Comparison of ENCODE assay signal across 28 cellular contexts in genomic region chr14:103702095-103702494, GRCh38. TPM values are rescaled to one million over a fixed set of nuclear protein-coding genes. Genes with fewer than 3 reads are reported as not detected.
DNase-seq lines count a peak whose midpoint lies in the region; ATAC-seq, FAIRE-seq and TF ChIP-seq lines count a peak whose summit lies in the region.
"Had no signal": no experiment of that assay in that cellular context is flagged by ENCODE, and none has a peak within 500 bp of the region (broad histone marks: within the 10 kb centered on the region; RNA-seq: fewer than 3 reads in every experiment).

No MANE protein-coding gene starts in this region.

- no peak for FAIRE-seq in GM12878 (lab: Jason Lieb, UNC)
- FAIRE-seq: colon, HTR-8/SVneo had no signal

- H3K4me3 ChIP-seq in Karpas-422 (ENCODE audit: low read length) = no peak overlapping the region
- no peak overlapping the region for H3K4me3 ChIP-seq in GM12878
- H3K4me3 ChIP-seq in spleen = no peak overlapping the region
- no peak overlapping the region for H3K4me3 ChIP-seq in transverse colon
- H3K4me3 ChIP-seq: esophagus muscularis mucosa, hepatocyte, ovary, tibial nerve had no signal

- peaks cover 29% of the 10 kb centered on the region for H3K36me3 ChIP-seq in Karpas-422 (ENCODE audit: insufficient read depth, low read length)
- peaks cover 5 to 44% of the 10 kb centered on the region in 2 experiments; a peak in 3 of 4 replicates for H3K36me3 ChIP-seq in GM12878 (ENCODE audit: control insufficient read depth in 2 of 2, insufficient read depth in 2 of 2, low read length in 1 of 2)
- peaks cover 0 to 100% (median 51%) of the 10 kb centered on the region in 6 donors for H3K36me3 ChIP-seq in spleen
- peaks cover 0 to 3% (median 0%) of the 10 kb centered on the region in 4 donors for H3K36me3 ChIP-seq in transverse colon
- H3K36me3 ChIP-seq: ovary had no signal

- WGBS in GM12878 (ENCODE audit: insufficient coverage, insufficient replicate concordance, low lambda C conversion rate, missing lambda C conversion rate) = 80% methylated on average over 5 of the region's 5 CpGs
- 72 to 98% (median 82%) methylated on average over 3 to 5 of the region's 5 CpGs for WGBS in spleen, 5 donors
- 83% methylated on average over 5 of the region's 5 CpGs; no CpG with 5 or more reads in 1 of the 2 donors for WGBS in transverse colon (ENCODE audit: low coverage in 1 of 2), 2 donors

- H3K36me3 Mint-ChIP-seq in activated CD4-positive, alpha-beta memory T cell treated with anti-CD3 and anti-CD28 coated beads for 36 hours = peaks cover 21% of the 10 kb centered on the region
- H3K36me3 Mint-ChIP-seq in activated CD4-positive, alpha-beta memory T cell treated with anti-CD3 and anti-CD28 coated beads, Interleukin-2, amount 10 ng/mL, durations not matched to agents 7 days and 5 days (ENCODE audit: low read depth) = peaks cover 34% of the 10 kb centered on the region

- H3K9me3 Mint-ChIP-seq in activated CD4-positive, alpha-beta memory T cell treated with anti-CD3 and anti-CD28 coated beads for 36 hours = no peaks in the 10 kb centered on the region
- H3K9me3 Mint-ChIP-seq in activated CD4-positive, alpha-beta memory T cell treated with anti-CD3 and anti-CD28 coated beads, Interleukin-2, amount 10 ng/mL, durations not matched to agents 7 days and 5 days = no peaks in the 10 kb centered on the region
- H3K9me3 Mint-ChIP-seq: brain; endodermal cell; stimulated activated naive CD8-positive, alpha-beta T cell treated with anti-CD3 and anti-CD28 coated beads, Interleukin-15, amount 100 ng/mL, for 72 hours had no signal

- no peaks in the 10 kb centered on the region for H3K27me3 Mint-ChIP-seq in activated CD4-positive, alpha-beta memory T cell treated with anti-CD3 and anti-CD28 coated beads for 36 hours
- no peaks in the 10 kb centered on the region for H3K27me3 Mint-ChIP-seq in activated CD4-positive, alpha-beta memory T cell treated with anti-CD3 and anti-CD28 coated beads, Interleukin-2, amount 10 ng/mL, durations not matched to agents 7 days and 5 days
- H3K27me3 Mint-ChIP-seq: brain; naive thymus-derived CD4-positive, alpha-beta T cell; stimulated activated naive CD8-positive, alpha-beta T cell treated with anti-CD3 and anti-CD28 coated beads, Interleukin-15, amount 100 ng/mL, for 72 hours had no signal

- H3K9me2 ChIP-seq in Karpas-422 (replicated peaks; ENCODE audit: insufficient read depth, low read length) = no peaks in the 10 kb centered on the region
- H3K9me2 ChIP-seq: SK-N-SH had no signal

- DNase-seq in activated CD4-positive, alpha-beta memory T cell treated with anti-CD3 and anti-CD28 coated beads for 36 hours = no peak
- no peak for DNase-seq in activated CD4-positive, alpha-beta memory T cell treated with anti-CD3 and anti-CD28 coated beads, Interleukin-2, amount 10 ng/mL, durations not matched to agents 7 days and 5 days
- DNase-seq in Karpas-422 = no peak
- DNase-seq in GM12878 (ENCODE audit: low read depth, low spot score) = no peak
- peak; percentile 75 for DNase-seq in spleen
- no peak for DNase-seq in transverse colon
- DNase-seq in GM03348 (ENCODE audit: low spot score) = no peak
- DNase-seq: activated CD4-positive, alpha-beta T cell treated with anti-CD3 and anti-CD28 coated beads, Interleukin-2, amount 50 U/mL, for 4 hours; activated effector memory CD4-positive, alpha-beta T cell treated with Interleukin-2 at 50 U/mL for 16 hours; COR-L47; DMS79; endodermal cell; foreskin melanocyte; naive thymus-derived CD4-positive, alpha-beta T cell; NCI-H2171 treated with DMSO at 0.1 percent for 48 hours; NCI-H526; ovary; retina; SK-N-SH; stimulated activated naive CD8-positive, alpha-beta T cell treated with anti-CD3 and anti-CD28 coated beads, Interleukin-15, amount 100 ng/mL, for 72 hours had no signal

- peak overlapping the region; percentile 22 for H3K9ac ChIP-seq in Karpas-422 (ENCODE audit: low read length)
- no peak overlapping the region for H3K9ac ChIP-seq in GM12878 (ENCODE audit: control insufficient read depth, insufficient read depth, low read length)
- H3K9ac ChIP-seq: SK-N-SH had no signal

- no peaks in the 10 kb centered on the region for H3K27me3 ChIP-seq in Karpas-422 (ENCODE audit: low read length)
- H3K27me3 ChIP-seq in GM12878 (replicated peaks in 1 of 2; ENCODE audit: control insufficient read depth in 2 of 2, insufficient read depth in 2 of 2, low read length in 1 of 2) = no peaks in the 10 kb centered on the region
- no peaks in the 10 kb centered on the region for H3K27me3 ChIP-seq in spleen (replicated peaks in 1 of 7)
- H3K27me3 ChIP-seq in transverse colon = no peaks in the 10 kb centered on the region
- H3K27me3 ChIP-seq: BE2C, esophagus muscularis mucosa, hepatocyte, ovary, tibial nerve had no signal

- CTCF ChIA-PET in activated CD4-positive, alpha-beta memory T cell treated with anti-CD3 and anti-CD28 coated beads for 36 hours (lab: Charles Lee) = interaction anchor here (0.6 kb wide), 1 partner anchor 1020 kb away, joined by 3 read pairs; no protein-coding TSS in a partner anchor
- CTCF ChIA-PET in activated CD4-positive, alpha-beta memory T cell treated with anti-CD3 and anti-CD28 coated beads, Interleukin-2, amount 10 ng/mL, durations not matched to agents 7 days and 5 days (lab: Charles Lee) = no interaction called here
- CTCF ChIA-PET in GM12878 (lab: Yijun Ruan, JAX) = interaction anchor here (1.3 kb wide), 1 partner anchor 12 kb away, joined by 5 read pairs; no protein-coding TSS in a partner anchor

- peak overlapping the region; percentile 56 for H3K27ac Mint-ChIP-seq in activated CD4-positive, alpha-beta memory T cell treated with anti-CD3 and anti-CD28 coated beads for 36 hours
- no peak overlapping the region for H3K27ac Mint-ChIP-seq in activated CD4-positive, alpha-beta memory T cell treated with anti-CD3 and anti-CD28 coated beads, Interleukin-2, amount 10 ng/mL, durations not matched to agents 7 days and 5 days

- intact Hi-C loops in activated CD4-positive, alpha-beta memory T cell treated with anti-CD3 and anti-CD28 coated beads for 36 hours (cut with micrococcal nuclease) = no loop called here
- intact Hi-C loops in GM12878 (cut with micrococcal nuclease; ENCODE audit: unreplicated experiment) = no loop called here
- intact Hi-C loops in spleen (cut with DNase I; ENCODE audit: low total_unique reads) = no loop called here
- intact Hi-C loops in transverse colon (cut with DNase I; ENCODE audit: low total_unique reads) = no loop called here

- no peak overlapping the region for H2AFZ ChIP-seq in Karpas-422 (ENCODE audit: low read length)
- no peak overlapping the region for H2AFZ ChIP-seq in GM12878 (ENCODE audit: control insufficient read depth, low read depth, low read length)
- H2AFZ ChIP-seq: hepatocyte had no signal

- no peak for ATAC-seq in GM12878
- no peak for ATAC-seq in HG02840 (IDR thresholded peaks at IDR 0.05; ENCODE audit: low FRiP score, unreplicated experiment)
- ATAC-seq: naive thymus-derived CD4-positive, alpha-beta T cell; stimulated activated naive CD8-positive, alpha-beta T cell treated with anti-CD3 and anti-CD28 coated beads, Interleukin-15, amount 100 ng/mL, for 72 hours had no signal

- no peak for TF ChIP-seq EP300 in GM12878 (IDR thresholded peaks at IDR 0.05; ENCODE audit: borderline replicate concordance in 1 of 2, control insufficient read depth in 1 of 2, low read depth in 2 of 2, low read length in 2 of 2)
- no peak for TF ChIP-seq EP300 in transverse colon (IDR thresholded peaks at IDR 0.05; ENCODE audit: low read depth)

- H3K79me2 ChIP-seq in Karpas-422 (ENCODE audit: low read length) = peaks cover 8% of the 10 kb centered on the region; the same call in 1 of the 2 replicates
- H3K79me2 ChIP-seq in GM12878 (ENCODE audit: control insufficient read depth, insufficient read depth, low read length) = no peaks in the 10 kb centered on the region
- H3K79me2 ChIP-seq: hepatocyte had no signal

- SMC1A ChIA-PET in GM12878 (lab: Charles Lee; ENCODE audit: uncharacterized antibody, unreplicated experiment) = no interaction called here

- peaks cover 6% of the 10 kb centered on the region for H3K4me1 Mint-ChIP-seq in activated CD4-positive, alpha-beta memory T cell treated with anti-CD3 and anti-CD28 coated beads for 36 hours (ENCODE audit: low read depth)
- H3K4me1 Mint-ChIP-seq in activated CD4-positive, alpha-beta memory T cell treated with anti-CD3 and anti-CD28 coated beads, Interleukin-2, amount 10 ng/mL, durations not matched to agents 7 days and 5 days = peaks cover 17% of the 10 kb centered on the region
- H3K4me1 Mint-ChIP-seq: endodermal cell had no signal

- peak; percentile 49; the same call in 1 of the 2 replicates for TF ChIP-seq POLR2A in GM12878 (IDR thresholded peaks at IDR 0.05; ENCODE audit: low read depth, low read length)
- TF ChIP-seq POLR2A in spleen (IDR thresholded peaks at IDR 0.05) = no peak
- no peak for TF ChIP-seq POLR2A in transverse colon (IDR thresholded peaks at IDR 0.05)

- no TSS peak for BruUV-seq in GM12878 (replicated peaks; lab: Mats Ljungman, UMichigan)

- TF ChIP-seq RAD21 in GM12878 (IDR thresholded peaks at IDR 0.05; ENCODE audit: insufficient read depth, low read depth, low read length) = no peak

- H3K4me3 Mint-ChIP-seq in activated CD4-positive, alpha-beta memory T cell treated with anti-CD3 and anti-CD28 coated beads for 36 hours = no peak overlapping the region
- no peak overlapping the region for H3K4me3 Mint-ChIP-seq in activated CD4-positive, alpha-beta memory T cell treated with anti-CD3 and anti-CD28 coated beads, Interleukin-2, amount 10 ng/mL, durations not matched to agents 7 days and 5 days
- H3K4me3 Mint-ChIP-seq: brain; endodermal cell; naive thymus-derived CD4-positive, alpha-beta T cell; stimulated activated naive CD8-positive, alpha-beta T cell treated with anti-CD3 and anti-CD28 coated beads, Interleukin-15, amount 100 ng/mL, for 72 hours had no signal

- in situ Hi-C loops in GM12878 (cut with MboI) (no loop called here), transverse colon (cut with MboI; ENCODE audit: low pct_ligation_motif_present in 1 of 4, low pct_unique_long_range_greater_than_20kb in 1 of 4, low sequenced_read_pairs in 3 of 4) (no loop called here)

- POLR2A ChIA-PET in activated CD4-positive, alpha-beta memory T cell treated with anti-CD3 and anti-CD28 coated beads for 36 hours (lab: Charles Lee) = interaction anchor here (0.5 kb wide), 1 partner anchor 138 kb away, joined by 3 read pairs; no protein-coding TSS in a partner anchor
- POLR2A ChIA-PET in activated CD4-positive, alpha-beta memory T cell treated with anti-CD3 and anti-CD28 coated beads, Interleukin-2, amount 10 ng/mL, durations not matched to agents 7 days and 5 days (lab: Charles Lee) = interaction anchor here (1.3 to 2.3 kb wide), 3 partner anchors 11 to 173 kb away, joined by 3 to 8 read pairs (median 5); partner anchors contain the start of genes TRMT61A, XRCC3 and ZFYVE21
- POLR2A ChIA-PET in GM12878 (lab: Charles Lee) = no interaction called here

- H3K27ac ChIP-seq in Karpas-422 (ENCODE audit: low read length) (peak overlapping the region; percentile 77), GM12878 (ENCODE audit: control insufficient read depth, insufficient read depth) (no peak overlapping the region), spleen (peak overlapping the region in 5 of 8 donors; percentile 52 to 95 (median 83)), transverse colon (no peak overlapping the region)
- H3K27ac ChIP-seq: esophagus muscularis mucosa, hepatocyte, ovary, tibial nerve had no signal

- H3K4me1 ChIP-seq in Karpas-422 (ENCODE audit: low read length) (peaks cover 66% of the 10 kb centered on the region), GM12878 (ENCODE audit: control insufficient read depth, insufficient read depth, low read length) (no peaks in the 10 kb centered on the region), spleen (peaks cover 44 to 100% (median 90%) of the 10 kb centered on the region in 6 donors), transverse colon (peaks cover 16 to 20% (median 19%) of the 10 kb centered on the region in 4 donors)

- H4K20me1 ChIP-seq in Karpas-422 (ENCODE audit: insufficient read depth, low read depth, low read length) (peaks cover 21% of the 10 kb centered on the region; the same call in 1 of the 2 replicates), GM12878 (ENCODE audit: control insufficient read depth, insufficient read depth) (no peaks in the 10 kb centered on the region)

- TF ChIP-seq CTCF in GM12878 (IDR thresholded peaks at IDR 0.05 in 2 of 3, conservative IDR thresholded peaks at IDR 0.05 in 1 of 3; ENCODE audit: control insufficient read depth in 2 of 3, extremely low read depth in 1 of 3, insufficient read depth in 1 of 3, low read depth in 3 of 3, low read length in 3 of 3) (no peak), spleen (IDR thresholded peaks at IDR 0.05 in 8 of 11, conservative IDR thresholded peaks at IDR 0.05 in 3 of 11) (no peak), transverse colon (IDR thresholded peaks at IDR 0.05) (no peak)

- H3K9me3 ChIP-seq in Karpas-422 (ENCODE audit: low read length) = no peaks in the 10 kb centered on the region
- H3K9me3 ChIP-seq in GM12878 (replicated peaks; ENCODE audit: control insufficient read depth, insufficient read depth, low read length) = no peaks in the 10 kb centered on the region
- H3K9me3 ChIP-seq in spleen = no peaks in the 10 kb centered on the region
- no peaks in the 10 kb centered on the region for H3K9me3 ChIP-seq in transverse colon
- H3K9me3 ChIP-seq: BE2C, esophagus muscularis mucosa, ovary, SK-N-SH, tibial nerve had no signal

- RAD21 ChIA-PET in GM12878 (lab: Charles Lee; ENCODE audit: unreplicated experiment) = no interaction called here

- H3K4me2 ChIP-seq in Karpas-422 (ENCODE audit: low read depth, low read length, poor library complexity, severe bottlenecking) = peak overlapping the region; percentile 11
- no peak overlapping the region for H3K4me2 ChIP-seq in GM12878 (ENCODE audit: control insufficient read depth, insufficient read depth)
- H3K4me2 ChIP-seq: hepatocyte, SK-N-SH had no signal

RNA-seq across cellular contexts. Expression of gene XRCC3, which starts 13.2 kb away (rescaled TPM):
- total RNA-seq in activated CD4-positive, alpha-beta memory T cell treated with anti-CD3 and anti-CD28 coated beads for 36 hours = 10 to 100 TPM; 41.9 to 48.5 TPM
- 10 to 100 TPM; 35.9 to 39.6 TPM for total RNA-seq in activated CD4-positive, alpha-beta memory T cell treated with anti-CD3 and anti-CD28 coated beads, Interleukin-2, amount 10 ng/mL, durations not matched to agents 7 days and 5 days
- 36.7 and 70.5 TPM in 2 replicates for total RNA-seq in Karpas-422 (2014; rRNA removed; shearing (Covaris generic); ENCODE audit: low replicate concordance)
- total RNA-seq in GM12878 (2013; cell fraction: nucleolus; rRNA removed) = 37.4 and 45.4 TPM in 2 replicates
- total RNA-seq in GM12878 (2014; rRNA removed) (48.2 and 50.9 TPM in 2 replicates), GM12878 (2014; rRNA removed; fragmentation: Illumina TruSeq; extraction: Trizol) (24.1 and 28.6 TPM in 2 replicates), GM12878 (2021) (35.8 and 44.8 TPM in 2 replicates), spleen (10 to 100 TPM in 6 of 7 donors, 1 to 10 TPM in 1; 9.5 to 20.4 (median 16.7) TPM), transverse colon (10 to 100 TPM in 2 of 4 donors, 1 to 10 TPM in 2; 7.8 to 47.6 (median 23.8) TPM)
- 16.1 TPM for polyA plus RNA-seq in GM12878 (2011; ENCODE audit: low read depth)
- polyA plus RNA-seq in GM12878 (2011; rRNA removed) (19.0 and 25.6 TPM in 2 replicates), GM12878 (2014; fragmentation: Illumina TruSeq; extraction: Trizol) (52.0 and 55.3 TPM in 2 replicates), GM12878 (2014; fragmentation: Nextera tagmentation; extraction: Ambion mirVana) (under 1 TPM; 0.37 to 0.60 TPM), GM12878 (2014; rRNA removed) (40.9 and 45.1 TPM in 2 replicates), GM12878 (2016; fragmentation: Nextera tagmentation; extraction: Ambion mirVana) (10 to 100 TPM; 24.2 to 25.0 TPM), spleen (10 to 100 TPM in 2 of 3 donors, 1 to 10 TPM in 1; 5.9 to 17.6 (median 11.8) TPM)
- polyA plus RNA-seq in GM12878 (2011; cell fraction: cytosol; rRNA removed) = 26.5 and 28.3 TPM in 2 replicates
- 52.9 and 76.1 TPM in 2 replicates for polyA plus RNA-seq in GM12878 (2011; cell fraction: nucleus; rRNA removed)
- polyA plus RNA-seq in GM12878 (2012) = 15.1 and 18.3 TPM in 2 replicates
- 12.0 and 19.9 TPM in 2 replicates for polyA minus RNA-seq in GM12878 (2011; rRNA and poly(A)+ RNA removed)
- 12.7 and 13.5 TPM in 2 replicates for polyA minus RNA-seq in GM12878 (2011; cell fraction: cytosol; rRNA and poly(A)+ RNA removed)
- 13.5 and 26.3 TPM in 2 replicates for polyA minus RNA-seq in GM12878 (2011; cell fraction: nucleus; rRNA and poly(A)+ RNA removed)

RNA-seq across cellular contexts. Expression of gene ZFYVE21, which starts 13.5 kb away (rescaled TPM):
- total RNA-seq in activated CD4-positive, alpha-beta memory T cell treated with anti-CD3 and anti-CD28 coated beads for 36 hours = 10 to 100 TPM; 14.9 to 15.9 TPM
- total RNA-seq in activated CD4-positive, alpha-beta memory T cell treated with anti-CD3 and anti-CD28 coated beads, Interleukin-2, amount 10 ng/mL, durations not matched to agents 7 days and 5 days = 10 to 100 TPM; 17.4 to 17.8 TPM
- 28.4 and 29.7 TPM in 2 replicates for total RNA-seq in Karpas-422 (2014; rRNA removed; shearing (Covaris generic); ENCODE audit: low replicate concordance)
- 39.5 and 43.2 TPM in 2 replicates for total RNA-seq in GM12878 (2013; cell fraction: nucleolus; rRNA removed)
- total RNA-seq in GM12878 (2014; rRNA removed) (12.1 and 13.4 TPM in 2 replicates), GM12878 (2014; rRNA removed; fragmentation: Illumina TruSeq; extraction: Trizol) (8.3 and 9.3 TPM in 2 replicates), GM12878 (2021) (12.1 and 16.9 TPM in 2 replicates), spleen (10 to 100 TPM; 31.8 to 71.1 (median 47.8) TPM), transverse colon (100 to 1,000 TPM in 2 of 4 donors, 10 to 100 TPM in 2; 90.2 to 214 (median 137) TPM)
- 8.6 TPM for polyA plus RNA-seq in GM12878 (2011; ENCODE audit: low read depth)
- polyA plus RNA-seq in GM12878 (2011; rRNA removed) (17.4 and 21.7 TPM in 2 replicates), GM12878 (2014; fragmentation: Illumina TruSeq; extraction: Trizol) (7.9 and 9.1 TPM in 2 replicates), GM12878 (2014; fragmentation: Nextera tagmentation; extraction: Ambion mirVana) (1 to 10 TPM in 1 of 2 experiments, under 1 TPM in 1; 0.79 to 3.1 TPM), GM12878 (2014; rRNA removed) (20.6 and 21.8 TPM in 2 replicates), GM12878 (2016; fragmentation: Nextera tagmentation; extraction: Ambion mirVana) (10 to 100 TPM; 15.5 to 20.7 TPM), spleen (10 to 100 TPM; 21.8 to 51.8 (median 24.2) TPM)
- polyA plus RNA-seq in GM12878 (2011; cell fraction: cytosol; rRNA removed) = 25.4 and 25.9 TPM in 2 replicates
- polyA plus RNA-seq in GM12878 (2011; cell fraction: nucleus; rRNA removed) = 37.3 and 44.3 TPM in 2 replicates
- 14.3 and 19.3 TPM in 2 replicates for polyA plus RNA-seq in GM12878 (2012)
- 7.6 and 14.9 TPM in 2 replicates for polyA minus RNA-seq in GM12878 (2011; rRNA and poly(A)+ RNA removed)
- 7.2 and 9.5 TPM in 2 replicates for polyA minus RNA-seq in GM12878 (2011; cell fraction: cytosol; rRNA and poly(A)+ RNA removed)
- polyA minus RNA-seq in GM12878 (2011; cell fraction: nucleus; rRNA and poly(A)+ RNA removed) = 8.5 and 17.4 TPM in 2 replicates

Comparison
In these comparisons a context has a peak if more than half of its experiments do, and no peak if none do; other contexts are left out.
1. H3K27ac ChIP-seq: peak in Karpas-422 (single experiment) and spleen (5 of 8); none in GM12878 (single experiment) and transverse colon (0 of 4).